In the genomic region with DNA sequence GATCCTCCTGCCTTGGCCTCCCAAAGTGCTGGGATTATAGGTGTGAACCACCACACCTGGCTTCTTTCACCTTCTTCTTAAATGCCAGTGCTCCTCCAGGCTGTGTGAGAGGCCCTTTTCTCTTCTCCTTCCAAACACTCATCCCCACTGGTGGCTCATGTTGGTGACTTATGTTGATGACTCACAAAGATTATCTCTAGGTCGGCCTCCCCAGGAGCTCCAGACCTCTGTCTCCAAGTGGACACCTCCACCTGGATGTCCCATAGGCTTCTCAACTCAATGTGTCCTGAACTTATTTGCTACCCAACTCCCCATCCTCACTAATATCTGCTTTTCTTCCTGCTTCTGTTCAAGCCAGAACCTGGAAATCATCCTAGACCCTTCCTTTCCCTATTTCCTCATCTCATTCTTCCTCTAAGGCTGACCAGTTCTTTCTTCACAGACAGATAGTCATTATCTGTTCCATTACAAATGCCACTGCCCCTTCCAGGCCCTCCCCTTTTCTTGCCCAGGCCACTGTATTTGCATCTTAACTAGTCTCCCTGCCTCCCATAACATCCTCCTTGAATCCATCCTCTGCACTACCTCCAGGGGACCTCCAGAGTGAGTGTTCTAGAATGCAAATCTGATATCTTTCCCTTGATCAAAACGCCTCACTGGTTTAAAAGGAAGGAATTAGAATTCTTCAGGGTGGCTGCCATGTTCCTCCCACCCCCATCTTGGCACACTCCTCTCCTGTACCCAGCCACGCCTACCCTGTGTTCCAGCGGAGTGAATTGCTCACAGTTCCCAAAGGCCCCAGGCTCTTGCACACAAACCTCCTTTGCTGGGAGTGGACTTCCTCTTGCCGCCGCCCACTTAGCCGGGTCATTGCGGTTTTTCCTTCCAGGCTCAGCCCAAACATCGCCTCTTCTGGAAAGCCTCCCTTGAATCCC, we compare ENCODE assay signal across 10 cellular contexts. TPM values are rescaled to one million over a fixed set of nuclear protein-coding genes. Genes with fewer than 3 reads are reported as not detected.
DNase-seq lines count a peak whose midpoint lies in the region; ATAC-seq, FAIRE-seq and TF ChIP-seq lines count a peak whose summit lies in the region.
"Had no signal": no experiment of that assay in that cellular context is flagged by ENCODE, and none has a peak within 500 bp of the region (broad histone marks: within the 10 kb centered on the region; RNA-seq: fewer than 3 reads in every experiment).

No MANE protein-coding gene starts in this region.

- peaks cover 10 to 22% (median 14%) of the 10 kb centered on the region in 3 donors for H3K4me1 Mint-ChIP-seq in CD8-positive, alpha-beta memory T cell

- H3K4me3 ChIP-seq in CD8-positive, alpha-beta memory T cell (ENCODE audit: low read length): no peak overlapping the region
- peak overlapping the region; percentile 18 for H3K4me3 ChIP-seq in osteoblast (ENCODE audit: insufficient read depth, low read length)
- H3K4me3 ChIP-seq: cardiac muscle cell had no signal

- no peaks in the 10 kb centered on the region for H3K36me3 ChIP-seq in CD8-positive, alpha-beta memory T cell (ENCODE audit: insufficient read depth, low read length)
- H3K36me3 ChIP-seq in osteoblast (ENCODE audit: insufficient read depth, low read length): no peaks in the 10 kb centered on the region
- H3K36me3 ChIP-seq: cardiac muscle cell had no signal

- no peaks in the 10 kb centered on the region for H3K79me2 ChIP-seq in osteoblast (ENCODE audit: insufficient read depth, low read length)

- H3K27me3 ChIP-seq in CD8-positive, alpha-beta memory T cell (ENCODE audit: insufficient read depth, low read length, poor library complexity, severe bottlenecking): no peaks in the 10 kb centered on the region
- H3K27me3 ChIP-seq in osteoblast (ENCODE audit: insufficient read depth, low read length): no peaks in the 10 kb centered on the region
- H3K27me3 ChIP-seq: cardiac muscle cell had no signal

- FAIRE-seq in RCC 7860 (lab: Jason Lieb, UNC): no peak

- H3K4me1 ChIP-seq in CD8-positive, alpha-beta memory T cell (ENCODE audit: insufficient read depth, low read length): peaks cover 25% of the 10 kb centered on the region
- H3K4me1 ChIP-seq in osteoblast (ENCODE audit: insufficient read depth, low read length): peaks cover 42% of the 10 kb centered on the region

- POLR2A ChIA-PET in CD8-positive, alpha-beta memory T cell (lab: Charles Lee): no interaction called here

- peak overlapping the region; percentile 69 for H2AFZ ChIP-seq in osteoblast (ENCODE audit: low read length)

- H3K36me3 Mint-ChIP-seq in CD8-positive, alpha-beta memory T cell: peaks cover 0 to 5% (median 3%) of the 10 kb centered on the region in 3 donors

- CTCF ChIA-PET in CD8-positive, alpha-beta memory T cell (lab: Charles Lee): no interaction called here

- no peak overlapping the region for H3K4me3 Mint-ChIP-seq in CD8-positive, alpha-beta memory T cell

- DNase-seq in CD8-positive, alpha-beta memory T cell: no peak
- peak; percentile 20 for DNase-seq in RCC 7860 (ENCODE audit: low spot score)
- peak; percentile 94 for DNase-seq in fibroblast of gingiva (ENCODE audit: low read depth)
- peak; percentile 94 for DNase-seq in osteoblast (ENCODE audit: insufficient read length, low spot score, missing footprints)
- DNase-seq in NCI-H1105 (lab: John Stamatoyannopoulos, UW): no peak
- no peak for DNase-seq in NCI-H2171 (lab: John Stamatoyannopoulos, UW)
- no peak for DNase-seq in stimulated activated CD4-positive, alpha-beta T cell treated with anti-CD3 and anti-CD28 coated beads, Interleukin-4, amount 100 ng/mL, for 24 hours
- DNase-seq: NCI-H187 treated with DMSO at 0.1 percent for 48 hours had no signal

- no peaks in the 10 kb centered on the region for H3K9me3 ChIP-seq in CD8-positive, alpha-beta memory T cell (ENCODE audit: low read length)
- peaks cover 2% of the 10 kb centered on the region for H3K9me3 ChIP-seq in osteoblast (ENCODE audit: low read depth, low read length)

- TF ChIP-seq CTCF in osteoblast (IDR thresholded peaks at IDR 0.05; ENCODE audit: extremely low read depth, low read depth, low read length): no peak

- H3K27me3 Mint-ChIP-seq in CD8-positive, alpha-beta memory T cell: peaks cover 7 to 34% of the 10 kb centered on the region in 2 donors

- H3K9me3 Mint-ChIP-seq in CD8-positive, alpha-beta memory T cell: peaks cover 4 to 14% (median 9%) of the 10 kb centered on the region in 5 donors

- H3K27ac ChIP-seq in CD8-positive, alpha-beta memory T cell (ENCODE audit: low read depth, low read length): peak overlapping the region; percentile 40
- peak overlapping the region; percentile 78 for H3K27ac ChIP-seq in osteoblast (ENCODE audit: low read depth, low read length)
- H3K27ac ChIP-seq: cardiac muscle cell had no signal

- peak overlapping the region; percentile 64 for H3K4me2 ChIP-seq in osteoblast (ENCODE audit: insufficient read depth, low read length)

- no peak for ATAC-seq in GM21619 (IDR thresholded peaks at IDR 0.05; ENCODE audit: unreplicated experiment)

- H3K27ac Mint-ChIP-seq in CD8-positive, alpha-beta memory T cell: peak overlapping the region in 1 of 8 donors; percentile 72

- H4K20me1 ChIP-seq in osteoblast (ENCODE audit: insufficient read depth, low read length): no peaks in the 10 kb centered on the region

RNA-seq across cellular contexts. Expression of a gene that starts 34.8 kb away (rescaled TPM):
- total RNA-seq in CD8-positive, alpha-beta memory T cell: not detected
- polyA plus RNA-seq in CD8-positive, alpha-beta memory T cell: not detected
- total RNA-seq in osteoblast: not detected in 2 replicates
- total RNA-seq: cardiac muscle cell had no signal
- polyA plus RNA-seq: cardiac muscle cell had no signal

Comparison
In these comparisons a context has a peak if more than half of its experiments do, and no peak if none do; other contexts are left out.
1. DNase-seq: peak in RCC 7860 (single experiment), fibroblast of gingiva (single experiment) and osteoblast (single experiment); none in CD8-positive, alpha-beta memory T cell (0 of 5), NCI-H1105 (single experiment), NCI-H2171 (single experiment) and stimulated activated CD4-positive, alpha-beta T cell treated with anti-CD3 and anti-CD28 coated beads, Interleukin-4, amount 100 ng/mL, for 24 hours (single experiment).